In genomic region chr10:69130251-69130650, GRCh38 we compare ENCODE assay signal across 20 cellular contexts. TPM values are rescaled to one million over a fixed set of nuclear protein-coding genes. Genes with fewer than 3 reads are reported as not detected.
DNase-seq lines count a peak whose midpoint lies in the region; ATAC-seq and TF ChIP-seq lines count a peak whose summit lies in the region.
"Had no signal": no experiment of that assay in that cellular context is flagged by ENCODE, and none has a peak within 500 bp of the region (broad histone marks: within the 10 kb centered on the region; RNA-seq: fewer than 3 reads in every experiment).

No MANE protein-coding gene starts in this region.

- BruUV-seq in IMR-90 (replicated peaks; lab: Mats Ljungman, UMichigan) (no TSS peak), mammary epithelial cell (replicated peaks; lab: Mats Ljungman, UMichigan) (no TSS peak)

- peaks cover 12 to 49% of the 10 kb centered on the region in 2 experiments; a peak in 3 of 4 replicates for H3K79me1 ChIP-seq in IMR-90 (ENCODE audit: low read depth in 1 of 2, low read length in 2 of 2)

- no peaks in the 10 kb centered on the region for H3K9me3 Mint-ChIP-seq in memory B cell
- no peaks in the 10 kb centered on the region for H3K9me3 Mint-ChIP-seq in activated CD4-positive, alpha-beta T cell treated with anti-CD3 and anti-CD28 coated beads for 36 hours (ENCODE audit: low read depth)
- H3K9me3 Mint-ChIP-seq: activated CD4-positive, alpha-beta T cell treated with anti-CD3 and anti-CD28 coated beads, Interleukin-2, amount 10 ng/mL, durations not matched to agents 7 days and 5 days had no signal

- no peaks in the 10 kb centered on the region; the same call in 1 of the 2 replicates for H3K9me1 ChIP-seq in IMR-90 (ENCODE audit: insufficient read depth, low read length)

- no peak overlapping the region for H4K5ac ChIP-seq in IMR-90 (ENCODE audit: low read depth, low read length)

- no peak overlapping the region for H3K4me3 ChIP-seq in AG10803 (ENCODE audit: low read length)
- H3K4me3 ChIP-seq in IMR-90 (ENCODE audit: insufficient read depth, low read depth, low read length) = no peak overlapping the region
- H3K4me3 ChIP-seq in mammary epithelial cell (replicated peaks in 1 of 3; ENCODE audit: insufficient read depth in 1 of 3, low read depth in 2 of 3, low read length in 3 of 3) = no peak overlapping the region

- no peak overlapping the region for H2AFZ ChIP-seq in IMR-90 (replicated peaks; ENCODE audit: low read length, poor library complexity)
- H2AFZ ChIP-seq in mammary epithelial cell (ENCODE audit: low read depth, low read length) = no peak overlapping the region

- H3K79me2 ChIP-seq in mammary epithelial cell (ENCODE audit: insufficient read depth, low read length) = peaks cover 93% of the 10 kb centered on the region

- no peak overlapping the region for H3K14ac ChIP-seq in IMR-90 (replicated peaks; ENCODE audit: low read depth, low read length)

- H3K27ac ChIP-seq in IMR-90 (ENCODE audit: insufficient read depth, low read length) (no peak overlapping the region), mammary epithelial cell (ENCODE audit: insufficient read depth, low read depth, low read length) (no peak overlapping the region)

- TF ChIP-seq CTCF in AG10803 (conservative IDR thresholded peaks at IDR 0.05; ENCODE audit: low read length) (no peak), IMR-90 (conservative IDR thresholded peaks at IDR 0.05; ENCODE audit: low read depth, low read length) (no peak), mammary epithelial cell (conservative IDR thresholded peaks at IDR 0.05 in 1 of 2, IDR thresholded peaks at IDR 0.05 in 1 of 2; ENCODE audit: extremely low read depth in 1 of 2, insufficient read depth in 1 of 2, low read depth in 1 of 2, low read length in 2 of 2) (no peak)

- H3K27me3 ChIP-seq in IMR-90 (ENCODE audit: control insufficient read depth, insufficient read depth, low read length) = no peaks in the 10 kb centered on the region
- H3K27me3 ChIP-seq in mammary epithelial cell (ENCODE audit: insufficient read depth, low read length) = no peaks in the 10 kb centered on the region

- no peak overlapping the region for H2BK120ac ChIP-seq in IMR-90 (ENCODE audit: low read depth, low read length)

- H4K91ac ChIP-seq in IMR-90 (ENCODE audit: insufficient read depth, low read depth, low read length) = no peak overlapping the region

- TF ChIP-seq POLR2A in IMR-90 (IDR thresholded peaks at IDR 0.05; ENCODE audit: low read depth, low read length) = no peak

- no peak for TF ChIP-seq RAD21 in IMR-90 (IDR thresholded peaks at IDR 0.05; ENCODE audit: low read length)

- no peak overlapping the region for H2AK9ac ChIP-seq in IMR-90 (replicated peaks; ENCODE audit: low read depth, low read length, poor library complexity)

- H2BK5ac ChIP-seq in IMR-90 (ENCODE audit: low read depth, low read length, poor library complexity, severe bottlenecking) = no peak overlapping the region

- no peak overlapping the region for H4K8ac ChIP-seq in IMR-90 (ENCODE audit: low read depth in 2 of 2, low read length in 2 of 2)

- H3K27ac Mint-ChIP-seq in memory B cell = peak overlapping the region; percentile 66
- no peak overlapping the region for H3K27ac Mint-ChIP-seq in activated CD4-positive, alpha-beta T cell treated with anti-CD3 and anti-CD28 coated beads for 36 hours
- H3K27ac Mint-ChIP-seq: activated CD4-positive, alpha-beta T cell treated with anti-CD3 and anti-CD28 coated beads, Interleukin-2, amount 10 ng/mL, durations not matched to agents 7 days and 5 days had no signal

- no peak overlapping the region for H3K23ac ChIP-seq in IMR-90 (ENCODE audit: low read depth, low read length)

- H3K4me1 Mint-ChIP-seq in memory B cell = peaks cover 14% of the 10 kb centered on the region
- H3K4me1 Mint-ChIP-seq in activated CD4-positive, alpha-beta T cell treated with anti-CD3 and anti-CD28 coated beads for 36 hours = peaks cover 42% of the 10 kb centered on the region

- WGBS in IMR-90 (ENCODE audit: extremely low coverage in 2 of 2, insufficient read length in 1 of 2), 2 experiments = no CpG with 5 or more reads among the region's 2 CpGs
- WGBS in mammary epithelial cell (ENCODE audit: low coverage, missing lambda C conversion rate) = 22% methylated on average over 2 of the region's 2 CpGs

- intact Hi-C loops in IMR-90 (cut with micrococcal nuclease) (no loop called here), mammary epithelial cell (cut with micrococcal nuclease) (no loop called here)
- intact Hi-C loops in activated CD4-positive, alpha-beta T cell treated with anti-CD3 and anti-CD28 coated beads for 36 hours (cut with DNase I, micrococcal nuclease) = no loop called here

- H3K4ac ChIP-seq in IMR-90 (ENCODE audit: low read depth, low read length) = no peak overlapping the region

- H3K4me3 Mint-ChIP-seq in memory B cell = no peak overlapping the region
- no peak overlapping the region for H3K4me3 Mint-ChIP-seq in activated CD4-positive, alpha-beta T cell treated with anti-CD3 and anti-CD28 coated beads for 36 hours
- H3K4me3 Mint-ChIP-seq: activated CD4-positive, alpha-beta T cell treated with anti-CD3 and anti-CD28 coated beads, Interleukin-2, amount 10 ng/mL, durations not matched to agents 7 days and 5 days had no signal

- H3K4me1 ChIP-seq in IMR-90 (ENCODE audit: control insufficient read depth, insufficient read depth, low read length) (peaks cover 2% of the 10 kb centered on the region; the same call in 1 of the 2 replicates), mammary epithelial cell (ENCODE audit: insufficient read depth, low read length) (peaks cover 4% of the 10 kb centered on the region)

- peaks cover 4% of the 10 kb centered on the region for H3K36me3 Mint-ChIP-seq in memory B cell
- peaks cover 14% of the 10 kb centered on the region for H3K36me3 Mint-ChIP-seq in activated CD4-positive, alpha-beta T cell treated with anti-CD3 and anti-CD28 coated beads for 36 hours (ENCODE audit: low read depth)

- no peak overlapping the region for H3K9ac ChIP-seq in IMR-90 (ENCODE audit: low read depth, low read length)
- H3K9ac ChIP-seq in mammary epithelial cell (ENCODE audit: insufficient read depth, low read length) = no peak overlapping the region
- H3K9ac ChIP-seq: SK-N-SH had no signal

- in situ Hi-C loops in IMR-90 (cut with MboI; ENCODE audit: low sequenced_read_pairs) (no loop called here), mammary epithelial cell (cut with MboI; ENCODE audit: low sequenced_read_pairs in 2 of 2) (no loop called here), G401 (cut with HindIII; ENCODE audit: low sequenced_read_pairs) (no loop called here)

- no peak overlapping the region for H3K56ac ChIP-seq in IMR-90 (ENCODE audit: extremely low read depth, insufficient read depth, low read length)

- no peak overlapping the region for H2BK20ac ChIP-seq in IMR-90 (ENCODE audit: low read depth, low read length)

- peak; percentile 32; the same call in 1 of the 2 replicates for ATAC-seq in IMR-90 (ENCODE audit: low read depth)
- ATAC-seq in memory B cell (ENCODE audit: low read depth) = no peak
- ATAC-seq in activated CD4-positive, alpha-beta T cell treated with anti-CD3 and anti-CD28 coated beads for 36 hours = no peak
- ATAC-seq in GM18868 (IDR thresholded peaks at IDR 0.05; ENCODE audit: unreplicated experiment) = no peak
- ATAC-seq: PC-3 had no signal

- dilution Hi-C loops in IMR-90 (cut with HindIII; ENCODE audit: low sequenced_read_pairs, unreplicated experiment) (no loop called here), mammary epithelial cell (cut with HindIII; ENCODE audit: low sequenced_read_pairs) (no loop called here)

- DNase-seq in AG10803 (ENCODE audit: low read depth) (peak; percentile 19), IMR-90 (peak; percentile 40), mammary epithelial cell (peak; percentile 16), memory B cell (ENCODE audit: low spot score in 2 of 2) (no peak), G401 (ENCODE audit: low spot score) (no peak), NCI-H69 (lab: John Stamatoyannopoulos, UW) (no peak)
- no peak for DNase-seq in activated CD4-positive, alpha-beta T cell treated with anti-CD3 and anti-CD28 coated beads for 36 hours
- DNase-seq: activated CD4-positive, alpha-beta T cell treated with anti-CD3 and anti-CD28 coated beads, Interleukin-2, amount 10 ng/mL, durations not matched to agents 7 days and 5 days; activated naive CD4-positive, alpha-beta T cell treated with anti-CD3 and anti-CD28 coated beads, Interleukin-2, amount 50 U/mL, for 16 hours; Calu3; caudate nucleus; effector memory CD4-positive, alpha-beta T cell; hypothalamus; NCI-H1105; NCI-H748 treated with DMSO at 0.1 percent for 48 hours; PC-3; SK-N-SH; stimulated activated CD4-positive, alpha-beta T cell treated with anti-CD3 and anti-CD28 coated beads, Interleukin-2, amount 100 ng/mL, for 48 hours; substantia nigra had no signal

- POLR2A ChIA-PET in IMR-90 (lab: Charles Lee; ENCODE audit: unreplicated experiment) = no interaction called here
- POLR2A ChIA-PET in activated CD4-positive, alpha-beta T cell treated with anti-CD3 and anti-CD28 coated beads for 36 hours (lab: Charles Lee) = interaction anchor here (0.7 to 1.0 kb wide), 2 partner anchors 65 to 70 kb away, joined by 3 to 4 read pairs; no protein-coding TSS in a partner anchor

- H2BK15ac ChIP-seq in IMR-90 (ENCODE audit: low read depth, low read length) = no peak overlapping the region

- H3K36me3 ChIP-seq in IMR-90 (ENCODE audit: control insufficient read depth, insufficient read depth, low read length) (peaks cover 4% of the 10 kb centered on the region), mammary epithelial cell (ENCODE audit: insufficient read depth, low read length) (peaks cover 9% of the 10 kb centered on the region)

- H3K27me3 Mint-ChIP-seq in memory B cell = no peaks in the 10 kb centered on the region
- H3K27me3 Mint-ChIP-seq in activated CD4-positive, alpha-beta T cell treated with anti-CD3 and anti-CD28 coated beads for 36 hours = no peaks in the 10 kb centered on the region
- H3K27me3 Mint-ChIP-seq: activated CD4-positive, alpha-beta T cell treated with anti-CD3 and anti-CD28 coated beads, Interleukin-2, amount 10 ng/mL, durations not matched to agents 7 days and 5 days had no signal

- CTCF ChIA-PET in IMR-90 (lab: Yijun Ruan, JAX) = no interaction called here
- CTCF ChIA-PET in mammary epithelial cell (lab: Charles Lee; ENCODE audit: low non-redundant PET) = no interaction called here
- CTCF ChIA-PET in activated CD4-positive, alpha-beta T cell treated with anti-CD3 and anti-CD28 coated beads for 36 hours (lab: Charles Lee) = no interaction called here

- no peak overlapping the region for H3K18ac ChIP-seq in IMR-90 (ENCODE audit: low read depth, low read length)

- H3K9me3 ChIP-seq in IMR-90 (ENCODE audit: control insufficient read depth, insufficient read depth, low read length) (no peaks in the 10 kb centered on the region), mammary epithelial cell (replicated peaks; ENCODE audit: insufficient read depth, low read length) (no peaks in the 10 kb centered on the region)
- H3K9me3 ChIP-seq: SK-N-SH had no signal

- H4K20me1 ChIP-seq in IMR-90 (ENCODE audit: insufficient read depth, low read length) = peaks cover 37% of the 10 kb centered on the region
- no peaks in the 10 kb centered on the region for H4K20me1 ChIP-seq in mammary epithelial cell (ENCODE audit: insufficient read depth, low read length)

- H2AK5ac ChIP-seq in IMR-90 (ENCODE audit: low read depth, low read length) = no peak overlapping the region

- peak overlapping the region; percentile 60; the same call in 1 of the 2 replicates for H3K4me2 ChIP-seq in IMR-90 (ENCODE audit: low read depth, low read length)
- H3K4me2 ChIP-seq in mammary epithelial cell (ENCODE audit: insufficient read depth, low read depth, low read length) = no peak overlapping the region
- H3K4me2 ChIP-seq: SK-N-SH had no signal

RNA-seq across cellular contexts. Expression of gene VPS26A, which starts 6.3 kb away (rescaled TPM):
- total RNA-seq in IMR-90 (2012; rRNA removed) (7.2 and 24.7 TPM in 2 replicates), mammary epithelial cell (10 to 100 TPM; 30.3 to 75.8 TPM)
- polyA plus RNA-seq in IMR-90 (2012; rRNA removed) (12.9 and 18.7 TPM in 2 replicates), mammary epithelial cell (17.5 TPM)
- polyA plus RNA-seq in IMR-90 (2012; cell fraction: cytosol; rRNA removed) = 1.2 and 1.4 TPM in 2 replicates
- polyA plus RNA-seq in IMR-90 (2012; cell fraction: nucleus; rRNA removed; ENCODE audit: low replicate concordance) = 0.28 and 5.0 TPM in 2 replicates
- 33.5 TPM for polyA minus RNA-seq in mammary epithelial cell
- 23.9 and 29.7 TPM in 2 replicates for total RNA-seq in G401 (2014; rRNA removed; shearing (Covaris generic))
- 10 to 100 TPM; 27.1 to 32.2 TPM for total RNA-seq in activated CD4-positive, alpha-beta T cell treated with anti-CD3 and anti-CD28 coated beads for 36 hours

RNA-seq across cellular contexts. Expression of gene SRGN, which starts 42.3 kb away (rescaled TPM):
- 41.4 and 46.4 TPM in 2 replicates for total RNA-seq in IMR-90 (2012; rRNA removed)
- 29.8 and 33.3 TPM in 2 replicates for polyA plus RNA-seq in IMR-90 (2012; rRNA removed)
- 12.4 and 25.7 TPM in 2 replicates for polyA plus RNA-seq in IMR-90 (2012; cell fraction: cytosol; rRNA removed)
- 2.0 and 10.7 TPM in 2 replicates for polyA plus RNA-seq in IMR-90 (2012; cell fraction: nucleus; rRNA removed; ENCODE audit: low replicate concordance)
- total RNA-seq in mammary epithelial cell = 1 to 10 TPM in 1 of 2 donors, under 1 TPM in 1; 0.92 to 1.0 TPM
- polyA plus RNA-seq in mammary epithelial cell = 2.0 TPM
- polyA minus RNA-seq in mammary epithelial cell = not detected
- 0.34 and 0.43 TPM in 2 replicates for total RNA-seq in G401 (2014; rRNA removed; shearing (Covaris generic))
- 100 to 1,000 TPM; 375 to 400 TPM for total RNA-seq in activated CD4-positive, alpha-beta T cell treated with anti-CD3 and anti-CD28 coated beads for 36 hours
- total RNA-seq: Calu3 had no signal

RNA-seq across cellular contexts. Expression of gene SUPV3L1, which starts 49.8 kb away (rescaled TPM):
- total RNA-seq in IMR-90 (2012; rRNA removed) (22.5 and 24.4 TPM in 2 replicates), mammary epithelial cell (10 to 100 TPM; 26.8 to 36.7 TPM)
- polyA plus RNA-seq in IMR-90 (2012; rRNA removed) (22.1 and 26.5 TPM in 2 replicates), mammary epithelial cell (31.5 TPM)
- 5.2 and 16.7 TPM in 2 replicates for polyA plus RNA-seq in IMR-90 (2012; cell fraction: cytosol; rRNA removed)
- polyA plus RNA-seq in IMR-90 (2012; cell fraction: nucleus; rRNA removed; ENCODE audit: low replicate concordance) = 6.3 and 58.5 TPM in 2 replicates
- polyA minus RNA-seq in mammary epithelial cell = 19.1 TPM
- 22.2 and 47.0 TPM in 2 replicates for total RNA-seq in G401 (2014; rRNA removed; shearing (Covaris generic))
- 10 to 100 TPM; 46.6 to 54.1 TPM for total RNA-seq in activated CD4-positive, alpha-beta T cell treated with anti-CD3 and anti-CD28 coated beads for 36 hours

Comparison
In these comparisons a context has a peak if more than half of its experiments do, and no peak if none do; other contexts are left out.
1. DNase-seq: peak in AG10803 (single experiment), IMR-90 (single experiment) and mammary epithelial cell (single experiment); none in memory B cell (0 of 2), G401 (single experiment), NCI-H69 (single experiment) and activated CD4-positive, alpha-beta T cell treated with anti-CD3 and anti-CD28 coated beads for 36 hours (single experiment).
2. RNA of gene SRGN, which starts 42.3 kb away (total RNA-seq): 375 to 400 TPM in activated CD4-positive, alpha-beta T cell treated with anti-CD3 and anti-CD28 coated beads for 36 hours and 41.4 to 46.4 TPM in IMR-90; 0.92 to 1.0 TPM in mammary epithelial cell and 0.34 to 0.43 TPM in G401; every median in the first group is over 10 times any median in the second.